ENCODE assay signal across 9 cellular contexts in the genomic region with DNA sequence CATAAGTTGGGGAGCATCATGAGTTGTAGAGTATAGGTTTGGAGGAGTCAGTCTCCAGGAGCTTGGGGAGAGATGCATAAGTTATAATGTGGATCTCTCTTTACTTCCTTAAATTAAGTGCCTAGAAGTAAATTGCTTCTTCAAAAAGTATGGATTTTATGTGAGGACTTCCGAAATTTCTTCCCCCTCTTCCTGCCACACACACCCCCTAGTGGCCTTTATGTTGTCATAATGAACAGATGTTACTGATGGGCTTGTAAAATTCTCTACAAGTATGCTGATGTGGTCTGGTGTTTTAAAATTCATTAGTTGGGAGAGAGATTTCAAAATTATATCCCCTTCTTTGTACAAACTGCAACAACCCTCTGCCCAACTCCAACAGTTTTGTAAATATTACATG. TPM values are rescaled to one million over a fixed set of nuclear protein-coding genes. Genes with fewer than 3 reads are reported as not detected.
DNase-seq lines count a peak whose midpoint lies in the region; ATAC-seq and TF ChIP-seq lines count a peak whose summit lies in the region.
"Had no signal": no experiment of that assay in that cellular context is flagged by ENCODE, and none has a peak within 500 bp of the region (broad histone marks: within the 10 kb centered on the region; RNA-seq: fewer than 3 reads in every experiment).

No MANE protein-coding gene starts in this region.

- in situ Hi-C loops in Panc1 (cut with HindIII; ENCODE audit: low pct_unique_long_range_greater_than_20kb, low sequenced_read_pairs) = no loop called here

- DNase-seq in heart right ventricle (no peak), left cardiac atrium (no peak), Panc1 (ENCODE audit: low read depth, low spot score) (no peak), fibroblast of peridontal ligament (ENCODE audit: extremely low read depth) (peak; percentile 69), activated gamma-delta T cell treated with Interleukin-2 at 50 U/mL for 16 hours (no peak)
- DNase-seq in activated CD4-positive, alpha-beta T cell treated with anti-CD3 and anti-CD28 coated beads, Interleukin-2, amount 50 U/mL, for 4 hours = no peak

- peaks cover 0 to 6% (median 0%) of the 10 kb centered on the region in 9 donors for H3K36me3 ChIP-seq in heart right ventricle
- peaks cover 6% of the 10 kb centered on the region; the same call in 1 of the 2 replicates for H3K36me3 ChIP-seq in Panc1 (ENCODE audit: control insufficient read depth, insufficient read depth, low read length)

- H3K4me1 ChIP-seq in heart right ventricle (peaks cover 9 to 25% (median 17%) of the 10 kb centered on the region in 9 donors), Panc1 (ENCODE audit: control insufficient read depth, insufficient read depth, low read length) (peaks cover 7% of the 10 kb centered on the region; the same call in 1 of the 2 replicates)
- H3K4me1 ChIP-seq: SJSA1 had no signal

- H3K27me3 ChIP-seq in heart right ventricle (no peaks in the 10 kb centered on the region), Panc1 (ENCODE audit: control insufficient read depth, insufficient read depth, low read length) (no peaks in the 10 kb centered on the region)
- H3K27me3 ChIP-seq: SJSA1 had no signal

- no peaks in the 10 kb centered on the region for H3K9me3 ChIP-seq in heart right ventricle
- H3K9me3 ChIP-seq in Panc1 (ENCODE audit: control insufficient read depth, insufficient read depth, low read depth, low read length) = no peaks in the 10 kb centered on the region
- H3K9me3 ChIP-seq: SJSA1 had no signal

- BruUV-seq in Panc1 (replicated peaks; lab: Mats Ljungman, UMichigan) = no TSS peak

- intact Hi-C loops in heart right ventricle (cut with DNase I) = loop anchor here in 4 of 10 donors (5.0 to 10.0 kb wide), 4 partner anchors 96 to 408 kb away; no protein-coding TSS in a partner anchor
- intact Hi-C loops in left cardiac atrium (cut with DNase I) = loop anchor here in 1 of 2 donors (5.0 kb wide), 1 partner anchor 146 kb away; no protein-coding TSS in a partner anchor
- intact Hi-C loops in Panc1 (cut with micrococcal nuclease; ENCODE audit: unreplicated experiment) = no loop called here

- ATAC-seq in heart right ventricle = no peak
- ATAC-seq in left cardiac atrium = no peak
- no peak for ATAC-seq in Panc1
- ATAC-seq in GM19467 (IDR thresholded peaks at IDR 0.05; ENCODE audit: unreplicated experiment) = no peak
- no peak for ATAC-seq in activated CD4-positive, CD25-positive, alpha-beta regulatory T cell treated with anti-CD3 and anti-CD28 coated beads, Interleukin-2, amount 50 U/mL, for 24 hours

- CTCF ChIA-PET in Panc1 (lab: Charles Lee) = no interaction called here

- POLR2A ChIA-PET in Panc1 (lab: Charles Lee) = no interaction called here

- WGBS in heart right ventricle, 2 donors = 27 to 48% methylated on average over 1 of the region's 1 CpG

- TF ChIP-seq CTCF in heart right ventricle (IDR thresholded peaks at IDR 0.05) = peak in 8 of 9 donors; percentile 21 to 61 (median 49)
- TF ChIP-seq CTCF in Panc1 (IDR thresholded peaks at IDR 0.05) = peak; percentile 51

- no peak overlapping the region for H3K4me3 ChIP-seq in heart right ventricle
- H3K4me3 ChIP-seq in Panc1 (ENCODE audit: low read depth in 2 of 2, low read length in 2 of 2) = no peak overlapping the region
- H3K4me3 ChIP-seq: SJSA1 had no signal

- H3K27ac ChIP-seq in heart right ventricle (no peak overlapping the region), Panc1 (ENCODE audit: low read length) (no peak overlapping the region)
- H3K27ac ChIP-seq: SJSA1 had no signal

RNA-seq across cellular contexts. Expression of gene METTL14, which starts 2.3 kb away (rescaled TPM):
- total RNA-seq in heart right ventricle (10 to 100 TPM; 28.4 to 37.2 (median 32.7) TPM), left cardiac atrium (10 to 100 TPM; 30.2 to 38.4 TPM), Panc1 (2021; ENCODE audit: unreplicated experiment) (22.4 TPM)
- 1 to 10 TPM; 4.8 to 5.0 TPM for polyA plus RNA-seq in heart right ventricle
- polyA plus RNA-seq in Panc1 (2012; ENCODE audit: insufficient read length) = 8.6 TPM
